19 cellular contexts compared by ENCODE assay signal in the genomic region with DNA sequence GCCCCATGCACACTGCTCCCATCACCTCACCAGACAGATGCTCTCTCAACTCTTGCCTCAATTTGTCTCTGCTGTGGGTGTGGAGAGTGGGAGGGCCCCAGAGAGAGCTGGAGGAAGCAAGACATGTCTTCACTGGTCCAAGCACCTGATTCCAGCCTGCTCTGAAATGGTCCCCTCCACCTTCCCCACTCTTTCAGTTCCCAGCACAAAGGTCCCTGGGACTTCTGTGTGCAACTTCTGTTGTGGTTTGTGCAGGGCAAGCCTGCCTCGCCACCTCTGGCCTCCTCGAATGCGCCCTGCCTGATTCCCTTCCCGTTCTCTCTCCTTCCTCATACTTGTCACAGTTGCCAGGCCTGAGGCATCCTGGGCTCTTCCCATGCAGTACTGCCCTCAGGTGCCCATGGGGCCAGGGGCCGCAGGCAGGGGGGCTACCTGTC.
A peak's percentile ranks its signal among the peaks of the same experiment; 100 is the strongest.
DNase-seq lines count a peak whose midpoint lies in the region; ATAC-seq and TF ChIP-seq lines count a peak whose summit lies in the region.
"Had no signal": no experiment of that assay in that cellular context is flagged by ENCODE, and none has a peak within 500 bp of the region (broad histone marks: within the 10 kb centered on the region; RNA-seq: fewer than 3 reads in every experiment).

No MANE protein-coding gene starts in this region.

- H3K27me3 Mint-ChIP-seq in HFFc6 (ENCODE audit: insufficient read depth) (peaks cover 5% of the 10 kb centered on the region), T-helper 17 cell (no peaks in the 10 kb centered on the region)
- H3K27me3 Mint-ChIP-seq: activated CD4-positive, alpha-beta T cell treated with anti-CD3 and anti-CD28 coated beads, Interleukin-2, amount 10 ng/mL, durations not matched to agents 24 days and 14 days; B cell had no signal

- H3K9ac ChIP-seq in subcutaneous abdominal adipose tissue (ENCODE audit: low read length in 5 of 5) = peak overlapping the region in 1 of 5 donors; percentile 17

- H3K4me3 Mint-ChIP-seq in HFFc6 (no peak overlapping the region), T-helper 17 cell (peak overlapping the region; percentile 61)
- H3K4me3 Mint-ChIP-seq: activated CD4-positive, alpha-beta T cell treated with anti-CD3 and anti-CD28 coated beads, Interleukin-2, amount 10 ng/mL, durations not matched to agents 24 days and 14 days; B cell had no signal

- H3K27me3 ChIP-seq in gastroesophageal sphincter = no peaks in the 10 kb centered on the region
- H3K27me3 ChIP-seq in subcutaneous abdominal adipose tissue (ENCODE audit: control insufficient read depth in 5 of 5, insufficient read depth in 4 of 5, low read length in 5 of 5) = no peaks in the 10 kb centered on the region

- H3K36me3 Mint-ChIP-seq in HFFc6 (ENCODE audit: low read depth) = peaks cover 5% of the 10 kb centered on the region; the same call in 1 of the 2 replicates
- H3K36me3 Mint-ChIP-seq in T-helper 17 cell (ENCODE audit: low read depth) = peaks cover 8% of the 10 kb centered on the region

- H3K4me3 ChIP-seq in gastroesophageal sphincter = no peak overlapping the region
- H3K4me3 ChIP-seq in subcutaneous abdominal adipose tissue (ENCODE audit: low read depth in 1 of 5, low read length in 5 of 5) = no peak overlapping the region
- H3K4me3 ChIP-seq: SK-N-MC had no signal

- TF ChIP-seq CTCF in HFFc6 (IDR thresholded peaks at IDR 0.05) = no peak
- no peak for TF ChIP-seq CTCF in gastroesophageal sphincter (IDR thresholded peaks at IDR 0.05)

- H3K4me1 Mint-ChIP-seq in HFFc6 (ENCODE audit: low read depth) (peaks cover 73% of the 10 kb centered on the region), T-helper 17 cell (peaks cover 7% of the 10 kb centered on the region)

- ATAC-seq in T-helper 17 cell = no peak
- no peak for ATAC-seq in gastroesophageal sphincter
- ATAC-seq in GM18909 (IDR thresholded peaks at IDR 0.05; ENCODE audit: poor library complexity, unreplicated experiment) = no peak

- no peak for TF ChIP-seq POLR2A in gastroesophageal sphincter (IDR thresholded peaks at IDR 0.05)

- no peaks in the 10 kb centered on the region for H3K9me3 Mint-ChIP-seq in HFFc6
- H3K9me3 Mint-ChIP-seq: activated CD4-positive, alpha-beta T cell treated with anti-CD3 and anti-CD28 coated beads, Interleukin-2, amount 10 ng/mL, durations not matched to agents 24 days and 14 days had no signal

- WGBS in gastroesophageal sphincter (ENCODE audit: low coverage in 1 of 2), 2 donors = 88% methylated on average over 4 of the region's 5 CpGs; no CpG with 5 or more reads in 1 of the 2 donors

- DNase-seq in HFFc6 = no peak
- DNase-seq in T-helper 17 cell = no peak
- DNase-seq in GM19238 (ENCODE audit: insufficient read length, low spot score) = no peak
- DNase-seq in mesenteric fat pad (ENCODE audit: low spot score) = no peak
- DNase-seq: activated CD4-positive, alpha-beta T cell treated with anti-CD3 and anti-CD28 coated beads, Interleukin-2, amount 10 ng/mL, durations not matched to agents 24 days and 14 days; activated gamma-delta T cell treated with Interleukin-2 at 50 U/mL for 16 hours; erythroblast; glutamatergic neuron; GOT3; KG1; NCI-H1092 treated with DMSO at 0.1 percent for 48 hours; NCI-H526 treated with DMSO at 0.1 percent for 48 hours; retina; stimulated activated naive CD4-positive, alpha-beta T cell treated with Interleukin-2 at 50 U/mL for 16 hours had no signal

- H3K9me3 ChIP-seq in T-helper 17 cell (ENCODE audit: control insufficient read depth, low read length, poor library complexity, severe bottlenecking) (no peaks in the 10 kb centered on the region), gastroesophageal sphincter (no peaks in the 10 kb centered on the region), subcutaneous abdominal adipose tissue (ENCODE audit: control insufficient read depth in 5 of 5, low read length in 5 of 5) (no peaks in the 10 kb centered on the region)

- peak overlapping the region; percentile 70 to 90 (median 84) for H3K27ac ChIP-seq in gastroesophageal sphincter
- peak overlapping the region; percentile 89 for H3K27ac ChIP-seq in subcutaneous abdominal adipose tissue (ENCODE audit: low read depth, low read length)
- H3K27ac ChIP-seq: SK-N-MC had no signal

- H3K4me1 ChIP-seq in gastroesophageal sphincter (peaks cover 13 to 75% (median 45%) of the 10 kb centered on the region in 3 donors), subcutaneous abdominal adipose tissue (ENCODE audit: control insufficient read depth in 5 of 5, insufficient read depth in 5 of 5, low read length in 5 of 5) (peaks cover 7 to 78% (median 66%) of the 10 kb centered on the region in 5 donors)

- no peak for TF ChIP-seq EP300 in gastroesophageal sphincter (IDR thresholded peaks at IDR 0.05)

- H3K36me3 ChIP-seq in gastroesophageal sphincter (peaks cover 0 to 27% of the 10 kb centered on the region in 2 donors), subcutaneous abdominal adipose tissue (ENCODE audit: control insufficient read depth in 5 of 5, insufficient read depth in 5 of 5, low read length in 5 of 5) (peaks cover 0 to 8% (median 5%) of the 10 kb centered on the region in 5 donors)

- peak overlapping the region; percentile 99 for H3K27ac Mint-ChIP-seq in HFFc6
- H3K27ac Mint-ChIP-seq in T-helper 17 cell = peak overlapping the region; percentile 63
- H3K27ac Mint-ChIP-seq: activated CD4-positive, alpha-beta T cell treated with anti-CD3 and anti-CD28 coated beads, Interleukin-2, amount 10 ng/mL, durations not matched to agents 24 days and 14 days; B cell had no signal
